1 cellular context compared by ENCODE assay signal in genomic region chr20:34365765-34366213, GRCh38.
TF ChIP-seq lines count a peak whose summit lies in the region.

No MANE protein-coding gene starts in this region.

TF ChIP-seq in GM23338, 12 proteins besides CTCF, POLR2A, EP300 and RAD21 (continued from another document):
- TF ChIP-seq ETS1 (IDR thresholded peaks at IDR 0.05) (no peak), ZNF331 (CRISPR knock-in tag; IDR thresholded peaks at IDR 0.05; ENCODE audit: low read depth) (no peak), REST (IDR thresholded peaks at IDR 0.05; ENCODE audit: unreplicated experiment) (no peak), POLR2AphosphoS5 (IDR thresholded peaks at IDR 0.05; ENCODE audit: low read depth) (no peak)
TF ChIP-seq in GM23338: peak in this region for 0.
